11 cellular contexts compared by ENCODE assay signal in genomic region chr10:46020871-46021553, GRCh38. TPM values are rescaled to one million over a fixed set of nuclear protein-coding genes. Genes with fewer than 3 reads are reported as not detected.
DNase-seq lines count a peak whose midpoint lies in the region; ATAC-seq, FAIRE-seq and TF ChIP-seq lines count a peak whose summit lies in the region.
"Had no signal": no experiment of that assay in that cellular context is flagged by ENCODE, and none has a peak within 500 bp of the region (broad histone marks: within the 10 kb centered on the region; RNA-seq: fewer than 3 reads in every experiment).

No MANE protein-coding gene starts in this region.

- H3K4me3 Mint-ChIP-seq in activated naive CD4-positive, alpha-beta T cell treated with anti-CD3 and anti-CD28 coated beads, Interleukin-2, amount 50 U/mL, for 24 hours, result no peak overlapping the region
- no peak overlapping the region for H3K4me3 Mint-ChIP-seq in activated naive CD4-positive, alpha-beta T cell treated with anti-CD3 and anti-CD28 coated beads, Interleukin-2, amount 10 ng/mL, durations not matched to agents 7 days and 5 days

- H3K27ac ChIP-seq in SJSA1 (peak overlapping the region; percentile 93), subcutaneous abdominal adipose tissue (ENCODE audit: low read depth, low read length) (peak overlapping the region; percentile 95), esophagus muscularis mucosa (replicated peaks in 1 of 4) (no peak overlapping the region)

- H3K9ac ChIP-seq in subcutaneous abdominal adipose tissue (ENCODE audit: low read length in 5 of 5), result peak overlapping the region in 4 of 5 donors; percentile 57 to 64 (median 63)

- H3K9me3 Mint-ChIP-seq in activated naive CD4-positive, alpha-beta T cell treated with anti-CD3 and anti-CD28 coated beads, Interleukin-2, amount 50 U/mL, for 24 hours, result no peaks in the 10 kb centered on the region
- H3K9me3 Mint-ChIP-seq in activated naive CD4-positive, alpha-beta T cell treated with anti-CD3 and anti-CD28 coated beads, Interleukin-2, amount 10 ng/mL, durations not matched to agents 7 days and 5 days, result no peaks in the 10 kb centered on the region

- H3K36me3 Mint-ChIP-seq in activated naive CD4-positive, alpha-beta T cell treated with anti-CD3 and anti-CD28 coated beads, Interleukin-2, amount 50 U/mL, for 24 hours, result no peaks in the 10 kb centered on the region
- peaks cover 16% of the 10 kb centered on the region for H3K36me3 Mint-ChIP-seq in activated naive CD4-positive, alpha-beta T cell treated with anti-CD3 and anti-CD28 coated beads, Interleukin-2, amount 10 ng/mL, durations not matched to agents 7 days and 5 days

- peak overlapping the region; percentile 47 for H3K27ac Mint-ChIP-seq in activated naive CD4-positive, alpha-beta T cell treated with anti-CD3 and anti-CD28 coated beads, Interleukin-2, amount 50 U/mL, for 24 hours
- H3K27ac Mint-ChIP-seq in activated naive CD4-positive, alpha-beta T cell treated with anti-CD3 and anti-CD28 coated beads, Interleukin-2, amount 10 ng/mL, durations not matched to agents 7 days and 5 days, result no peak overlapping the region

- FAIRE-seq in HTR-8/SVneo (lab: Jason Lieb, UNC), result no peak

- H3K9me3 ChIP-seq in SJSA1 (replicated peaks) (no peaks in the 10 kb centered on the region), subcutaneous abdominal adipose tissue (ENCODE audit: control insufficient read depth in 5 of 5, low read length in 5 of 5) (no peaks in the 10 kb centered on the region), esophagus muscularis mucosa (no peaks in the 10 kb centered on the region)

- peaks cover 89% of the 10 kb centered on the region for H3K4me1 Mint-ChIP-seq in activated naive CD4-positive, alpha-beta T cell treated with anti-CD3 and anti-CD28 coated beads, Interleukin-2, amount 50 U/mL, for 24 hours
- peaks cover 70% of the 10 kb centered on the region for H3K4me1 Mint-ChIP-seq in activated naive CD4-positive, alpha-beta T cell treated with anti-CD3 and anti-CD28 coated beads, Interleukin-2, amount 10 ng/mL, durations not matched to agents 7 days and 5 days

- H3K36me3 ChIP-seq in SJSA1, result peaks cover 23% of the 10 kb centered on the region
- peaks cover 2 to 5% (median 4%) of the 10 kb centered on the region in 5 donors for H3K36me3 ChIP-seq in subcutaneous abdominal adipose tissue (ENCODE audit: control insufficient read depth in 5 of 5, insufficient read depth in 5 of 5, low read length in 5 of 5)
- H3K36me3 ChIP-seq in esophagus muscularis mucosa, result peaks cover 0 to 6% (median 4%) of the 10 kb centered on the region in 4 donors

- WGBS in esophagus muscularis mucosa, result 64% methylated on average over 2 of the region's 2 CpGs

- intact Hi-C loops in esophagus muscularis mucosa (cut with DNase I), result no loop called here

- TF ChIP-seq CTCF in foreskin fibroblast (IDR thresholded peaks at IDR 0.05; ENCODE audit: low read depth, low read length) (no peak), esophagus muscularis mucosa (IDR thresholded peaks at IDR 0.05) (no peak)

- H3K4me3 ChIP-seq in SJSA1, result no peak overlapping the region
- H3K4me3 ChIP-seq in foreskin fibroblast (ENCODE audit: low read depth in 1 of 2, low read length in 2 of 2), result no peak overlapping the region
- peak overlapping the region in 4 of 5 donors; percentile 52 to 80 (median 59) for H3K4me3 ChIP-seq in subcutaneous abdominal adipose tissue (ENCODE audit: low read depth in 1 of 5, low read length in 5 of 5)
- H3K4me3 ChIP-seq in esophagus muscularis mucosa, result no peak overlapping the region

- CTCF ChIA-PET in activated naive CD4-positive, alpha-beta T cell treated with anti-CD3 and anti-CD28 coated beads, Interleukin-2, amount 10 ng/mL, durations not matched to agents 7 days and 5 days (lab: Charles Lee), result no interaction called here

- no peaks in the 10 kb centered on the region for H3K27me3 Mint-ChIP-seq in activated naive CD4-positive, alpha-beta T cell treated with anti-CD3 and anti-CD28 coated beads, Interleukin-2, amount 50 U/mL, for 24 hours
- H3K27me3 Mint-ChIP-seq in activated naive CD4-positive, alpha-beta T cell treated with anti-CD3 and anti-CD28 coated beads, Interleukin-2, amount 10 ng/mL, durations not matched to agents 7 days and 5 days, result no peaks in the 10 kb centered on the region

- H3K4me1 ChIP-seq in SJSA1 (replicated peaks) (peaks cover 25% of the 10 kb centered on the region), subcutaneous abdominal adipose tissue (ENCODE audit: control insufficient read depth in 5 of 5, insufficient read depth in 5 of 5, low read length in 5 of 5) (peaks cover 18 to 93% (median 83%) of the 10 kb centered on the region in 5 donors), esophagus muscularis mucosa (peaks cover 76 to 100% (median 92%) of the 10 kb centered on the region in 4 donors)

- no peak for DNase-seq in activated naive CD4-positive, alpha-beta T cell treated with anti-CD3 and anti-CD28 coated beads, Interleukin-2, amount 10 ng/mL, durations not matched to agents 7 days and 5 days
- DNase-seq in SJSA1 (ENCODE audit: low read depth in 1 of 2, low spot score in 2 of 2) (no peak), foreskin fibroblast (peak; percentile 62 to 74), esophagus muscularis mucosa (ENCODE audit: extremely low spot score) (no peak), HTR-8/SVneo (ENCODE audit: insufficient read length, low spot score) (no peak)
- DNase-seq: NCI-H1105, retina had no signal

- TF ChIP-seq POLR2A in esophagus muscularis mucosa (IDR thresholded peaks at IDR 0.05; ENCODE audit: low read depth), result no peak

- ATAC-seq in GM18909 (IDR thresholded peaks at IDR 0.05; ENCODE audit: poor library complexity, unreplicated experiment), result no peak

- H3K27me3 ChIP-seq in SJSA1 (replicated peaks) (no peaks in the 10 kb centered on the region), subcutaneous abdominal adipose tissue (ENCODE audit: control insufficient read depth in 5 of 5, insufficient read depth in 4 of 5, low read length in 5 of 5) (no peaks in the 10 kb centered on the region), esophagus muscularis mucosa (no peaks in the 10 kb centered on the region)

- no peak for TF ChIP-seq EP300 in esophagus muscularis mucosa (IDR thresholded peaks at IDR 0.05)

RNA-seq across cellular contexts. Expression of gene NCOA4, which starts 9.4 kb away (rescaled TPM):
- 236 and 245 TPM in 2 replicates for total RNA-seq in SJSA1 (2014; rRNA removed; shearing (Covaris generic))
- total RNA-seq in esophagus muscularis mucosa, result 100 to 1,000 TPM; 147 to 170 (median 157) TPM

RNA-seq across cellular contexts. Expression of gene MSMB, which starts 25.1 kb away (rescaled TPM):
- total RNA-seq in SJSA1 (2014; rRNA removed; shearing (Covaris generic)), result not detected in 2 replicates
- not detected for total RNA-seq in esophagus muscularis mucosa
- total RNA-seq: A673 had no signal

RNA-seq across cellular contexts. Expression of gene TIMM23, which starts 48.7 kb away (rescaled TPM):
- 163 and 170 TPM in 2 replicates for total RNA-seq in SJSA1 (2014; rRNA removed; shearing (Covaris generic))
- 10 to 100 TPM; 52.9 to 66.9 (median 57.7) TPM for total RNA-seq in esophagus muscularis mucosa

Comparison
In these comparisons a context has a peak if more than half of its experiments do, and no peak if none do; other contexts are left out.
1. DNase-seq: peak in foreskin fibroblast (2 of 2); none in activated naive CD4-positive, alpha-beta T cell treated with anti-CD3 and anti-CD28 coated beads, Interleukin-2, amount 10 ng/mL, durations not matched to agents 7 days and 5 days (single experiment), SJSA1 (0 of 2), esophagus muscularis mucosa (single experiment) and HTR-8/SVneo (single experiment).
2. H3K27ac ChIP-seq: peak in SJSA1 (single experiment) and subcutaneous abdominal adipose tissue (single experiment); none in esophagus muscularis mucosa (0 of 4).
3. H3K4me3 ChIP-seq: peak in subcutaneous abdominal adipose tissue (4 of 5); none in SJSA1 (single experiment), foreskin fibroblast (0 of 2) and esophagus muscularis mucosa (0 of 4).